In the genomic region with DNA sequence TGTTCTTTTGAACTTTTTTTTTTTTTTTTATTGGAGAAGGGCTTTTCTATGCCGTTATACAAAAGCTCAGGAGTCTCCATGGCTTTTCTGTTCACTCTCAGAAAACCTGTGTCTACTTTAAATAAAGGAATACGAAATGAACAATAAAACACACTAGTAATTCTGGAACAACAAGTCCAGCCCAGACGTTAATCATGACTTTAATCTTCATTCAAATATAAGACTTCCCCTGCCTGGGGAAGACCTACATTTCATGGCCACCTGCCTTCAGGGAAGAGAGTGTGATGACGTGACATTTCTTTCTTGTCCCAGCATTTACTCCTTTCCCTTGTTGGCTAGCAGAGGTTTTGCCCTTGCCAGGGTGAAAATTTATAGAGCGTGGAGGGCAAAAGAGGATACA, we compare ENCODE assay signal across 26 cellular contexts.
"Had no signal": no experiment of that assay in that cellular context is flagged by ENCODE, and none has a peak within 500 bp of the region (broad histone marks: within the 10 kb centered on the region; RNA-seq: fewer than 3 reads in every experiment).

No MANE protein-coding gene starts in this region.

- H3K9ac ChIP-seq: neural progenitor cell, parathyroid adenoma had no signal

- H3K4me1 ChIP-seq: left ventricle myocardium inferior, parathyroid adenoma, right atrium auricular region, stomach, tibial artery, upper lobe of left lung had no signal

- H2AFZ ChIP-seq: neural progenitor cell, parathyroid adenoma had no signal

- H3K4me2 ChIP-seq: neural progenitor cell had no signal

- DNase-seq: islet precursor cell; left ventricle myocardium inferior; mesendoderm; naive B cell; natural killer cell; nephron progenitor cell; occipital lobe; stimulated activated CD4-positive, alpha-beta T cell treated with anti-CD3 and anti-CD28 coated beads, Interleukin-12 subunit alpha, Interleukin-12 subunit beta, amount 100 ng/mL, for 4 hours; stimulated activated CD4-positive, alpha-beta T cell treated with anti-CD3 and anti-CD28 coated beads, Interleukin-15, amount 100 ng/mL, for 24 hours; stimulated activated CD4-positive, alpha-beta T cell treated with anti-CD3 and anti-CD28 coated beads, Interleukin-2, amount 100 ng/mL, for 24 hours; stimulated activated CD4-positive, alpha-beta T cell treated with anti-CD3 and anti-CD28 coated beads, Interleukin-4, amount 100 ng/mL, for 1 hour; stimulated activated naive B cell treated with anti-CD40 and anti-IgM and Interleukin-4, amounts not matched to agents 10 μg/mL and 1 μg/mL and 100 μg/mL, for 72 hours; stimulated activated naive CD8-positive, alpha-beta T cell treated with anti-CD3 and anti-CD28 coated beads, Interleukin-15, Interleukin-2, amounts not matched to agents 100 U/mL and 50 U/mL, for 24 hours; stomach; tibial artery; upper lobe of left lung had no signal

- H3K79me2 ChIP-seq: parathyroid adenoma had no signal

- H3K27me3 ChIP-seq: neutrophil, right atrium auricular region, stomach, tibial artery, upper lobe of left lung, vagina had no signal

- H3K27ac ChIP-seq: left ventricle myocardium inferior, neural progenitor cell, neutrophil, parathyroid adenoma, right atrium auricular region, skin epidermis, stomach, thoracic aorta, tibial artery, upper lobe of left lung, vagina had no signal

- H3K4me3 ChIP-seq: left ventricle myocardium inferior, lung, neural progenitor cell, right atrium auricular region, skin epidermis, stomach, thoracic aorta, tibial artery, upper lobe of left lung, vagina had no signal

- H3K9me3 Mint-ChIP-seq: natural killer cell; stimulated activated naive B cell treated with anti-CD40 and anti-IgM and Interleukin-4, amounts not matched to agents 10 μg/mL and 1 μg/mL and 100 μg/mL, for 72 hours had no signal

- ATAC-seq: natural killer cell; sciatic nerve; stimulated activated naive B cell treated with anti-CD40 and anti-IgM and Interleukin-4, amounts not matched to agents 10 μg/mL and 1 μg/mL and 100 μg/mL, for 72 hours had no signal

- H3K36me3 ChIP-seq: left ventricle myocardium inferior, neural progenitor cell, neutrophil, right atrium auricular region, stomach, thoracic aorta, tibial artery, upper lobe of left lung, vagina had no signal

- H3K27me3 Mint-ChIP-seq: naive B cell; stimulated activated naive B cell treated with anti-CD40 and anti-IgM and Interleukin-4, amounts not matched to agents 10 μg/mL and 1 μg/mL and 100 μg/mL, for 72 hours had no signal

- H3K4me1 Mint-ChIP-seq: mesothelial cell of epicardium, nephron progenitor cell had no signal

- H3K36me3 Mint-ChIP-seq: mesothelial cell of epicardium; naive B cell; natural killer cell; stimulated activated naive B cell treated with anti-CD40 and anti-IgM and Interleukin-4, amounts not matched to agents 10 μg/mL and 1 μg/mL and 100 μg/mL, for 72 hours had no signal

- H3K27ac Mint-ChIP-seq: mesothelial cell of epicardium; natural killer cell; nephron progenitor cell; neural progenitor cell; stimulated activated naive B cell treated with anti-CD40 and anti-IgM and Interleukin-4, amounts not matched to agents 10 μg/mL and 1 μg/mL and 100 μg/mL, for 72 hours had no signal

- H3K9me3 ChIP-seq: neutrophil, right atrium auricular region, stomach, thoracic aorta, tibial artery, upper lobe of left lung, vagina had no signal

- H3K4me3 Mint-ChIP-seq: mesothelial cell of epicardium; naive B cell; natural killer cell; nephron progenitor cell; neural progenitor cell; stimulated activated naive B cell treated with anti-CD40 and anti-IgM and Interleukin-4, amounts not matched to agents 10 μg/mL and 1 μg/mL and 100 μg/mL, for 72 hours had no signal
